Comparison of ENCODE assay signal across 1 cellular context in genomic region chr20:38987777-38988176, GRCh38.
TF ChIP-seq lines count a peak whose summit lies in the region.

No MANE protein-coding gene starts in this region.

TF ChIP-seq in GM12878, 131 proteins besides CTCF, POLR2A, EP300 and RAD21 (continued from another document):
- no peak for TF ChIP-seq NKRF (conservative IDR thresholded peaks at IDR 0.05)
- no peak for TF ChIP-seq ZBTB40 (IDR thresholded peaks at IDR 0.05; ENCODE audit: borderline replicate concordance)
- 0 out of 2 replicates have a peak, but pooled peaks have one; percentile 29 for TF ChIP-seq BCL11A (IDR thresholded peaks at IDR 0.05; ENCODE audit: low read depth, low read length)
- no peak for TF ChIP-seq JUND (IDR thresholded peaks at IDR 0.05; ENCODE audit: low read depth, low read length)
- no peak for TF ChIP-seq DPF2 (IDR thresholded peaks at IDR 0.05)
- no peak for TF ChIP-seq CREM (IDR thresholded peaks at IDR 0.05; ENCODE audit: low read depth)
- no peak for TF ChIP-seq KLF5 (IDR thresholded peaks at IDR 0.05; ENCODE audit: partially characterized antibody)
